1 cellular context compared by ENCODE assay signal in the genomic region with DNA sequence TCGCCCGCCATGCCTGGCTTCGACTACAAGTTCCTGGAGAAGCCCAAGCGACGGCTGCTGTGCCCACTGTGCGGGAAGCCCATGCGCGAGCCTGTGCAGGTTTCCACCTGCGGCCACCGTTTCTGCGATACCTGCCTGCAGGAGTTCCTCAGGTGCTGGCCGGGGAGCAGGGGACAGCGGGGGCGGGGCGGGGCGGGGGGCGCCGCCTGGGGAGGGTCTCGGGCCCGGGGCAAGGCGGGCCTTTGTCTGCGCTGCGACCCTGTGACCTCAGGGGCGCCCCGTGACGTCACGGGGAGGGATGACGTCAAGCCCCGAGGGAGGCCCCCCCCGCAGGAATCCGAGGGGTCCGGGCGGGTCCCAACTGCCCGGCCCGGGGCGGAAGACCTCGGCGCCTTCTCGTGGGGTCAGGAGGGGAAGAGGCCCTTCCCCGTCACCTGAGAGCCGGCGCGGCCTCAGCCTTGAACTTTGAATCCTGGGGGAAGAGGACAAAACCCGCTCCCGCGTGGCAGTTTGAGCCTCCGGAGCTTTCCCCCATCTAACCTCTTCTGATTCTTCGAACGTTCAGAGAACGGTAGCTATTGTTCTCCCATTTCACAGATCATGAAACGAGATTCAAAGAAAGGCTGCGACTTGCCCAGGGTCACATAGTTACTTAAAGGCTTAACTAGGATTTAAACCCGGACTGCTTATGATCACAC.
TF ChIP-seq lines count a peak whose summit lies in the region.

No MANE protein-coding gene starts in this region.

TF ChIP-seq in HepG2, 621 proteins besides CTCF, POLR2A, EP300 and RAD21 (continued from another document and continues in another):
- TF ChIP-seq, protein P1, sequence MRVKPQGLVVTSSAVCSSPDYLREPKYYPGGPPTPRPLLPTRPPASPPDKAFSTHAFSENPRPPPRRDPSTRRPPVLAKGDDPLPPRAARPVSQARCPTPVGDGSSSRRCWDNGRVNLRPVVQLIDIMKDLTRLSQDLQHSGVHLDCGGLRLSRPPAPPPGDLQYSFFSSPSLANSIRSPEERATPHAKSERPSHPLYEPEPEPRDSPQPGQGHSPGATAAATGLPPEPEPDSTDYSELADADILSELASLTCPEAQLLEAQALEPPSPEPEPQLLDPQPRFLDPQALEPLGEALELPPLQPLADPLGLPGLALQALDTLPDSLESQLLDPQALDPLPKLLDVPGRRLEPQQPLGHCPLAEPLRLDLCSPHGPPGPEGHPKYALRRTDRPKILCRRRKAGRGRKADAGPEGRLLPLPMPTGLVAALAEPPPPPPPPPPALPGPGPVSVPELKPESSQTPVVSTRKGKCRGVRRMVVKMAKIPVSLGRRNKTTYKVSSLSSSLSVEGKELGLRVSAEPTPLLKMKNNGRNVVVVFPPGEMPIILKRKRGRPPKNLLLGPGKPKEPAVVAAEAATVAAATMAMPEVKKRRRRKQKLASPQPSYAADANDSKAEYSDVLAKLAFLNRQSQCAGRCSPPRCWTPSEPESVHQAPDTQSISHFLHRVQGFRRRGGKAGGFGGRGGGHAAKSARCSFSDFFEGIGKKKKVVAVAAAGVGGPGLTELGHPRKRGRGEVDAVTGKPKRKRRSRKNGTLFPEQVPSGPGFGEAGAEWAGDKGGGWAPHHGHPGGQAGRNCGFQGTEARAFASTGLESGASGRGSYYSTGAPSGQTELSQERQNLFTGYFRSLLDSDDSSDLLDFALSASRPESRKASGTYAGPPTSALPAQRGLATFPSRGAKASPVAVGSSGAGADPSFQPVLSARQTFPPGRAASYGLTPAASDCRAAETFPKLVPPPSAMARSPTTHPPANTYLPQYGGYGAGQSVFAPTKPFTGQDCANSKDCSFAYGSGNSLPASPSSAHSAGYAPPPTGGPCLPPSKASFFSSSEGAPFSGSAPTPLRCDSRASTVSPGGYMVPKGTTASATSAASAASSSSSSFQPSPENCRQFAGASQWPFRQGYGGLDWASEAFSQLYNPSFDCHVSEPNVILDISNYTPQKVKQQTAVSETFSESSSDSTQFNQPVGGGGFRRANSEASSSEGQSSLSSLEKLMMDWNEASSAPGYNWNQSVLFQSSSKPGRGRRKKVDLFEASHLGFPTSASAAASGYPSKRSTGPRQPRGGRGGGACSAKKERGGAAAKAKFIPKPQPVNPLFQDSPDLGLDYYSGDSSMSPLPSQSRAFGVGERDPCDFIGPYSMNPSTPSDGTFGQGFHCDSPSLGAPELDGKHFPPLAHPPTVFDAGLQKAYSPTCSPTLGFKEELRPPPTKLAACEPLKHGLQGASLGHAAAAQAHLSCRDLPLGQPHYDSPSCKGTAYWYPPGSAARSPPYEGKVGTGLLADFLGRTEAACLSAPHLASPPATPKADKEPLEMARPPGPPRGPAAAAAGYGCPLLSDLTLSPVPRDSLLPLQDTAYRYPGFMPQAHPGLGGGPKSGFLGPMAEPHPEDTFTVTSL (CRISPR knock-in tag; IDR thresholded peaks at IDR 0.05; ENCODE audit: borderline replicate concordance), result 0 out of 2 replicates have a peak, but pooled peaks have one; percentile 6
- TF ChIP-seq, protein P2, sequence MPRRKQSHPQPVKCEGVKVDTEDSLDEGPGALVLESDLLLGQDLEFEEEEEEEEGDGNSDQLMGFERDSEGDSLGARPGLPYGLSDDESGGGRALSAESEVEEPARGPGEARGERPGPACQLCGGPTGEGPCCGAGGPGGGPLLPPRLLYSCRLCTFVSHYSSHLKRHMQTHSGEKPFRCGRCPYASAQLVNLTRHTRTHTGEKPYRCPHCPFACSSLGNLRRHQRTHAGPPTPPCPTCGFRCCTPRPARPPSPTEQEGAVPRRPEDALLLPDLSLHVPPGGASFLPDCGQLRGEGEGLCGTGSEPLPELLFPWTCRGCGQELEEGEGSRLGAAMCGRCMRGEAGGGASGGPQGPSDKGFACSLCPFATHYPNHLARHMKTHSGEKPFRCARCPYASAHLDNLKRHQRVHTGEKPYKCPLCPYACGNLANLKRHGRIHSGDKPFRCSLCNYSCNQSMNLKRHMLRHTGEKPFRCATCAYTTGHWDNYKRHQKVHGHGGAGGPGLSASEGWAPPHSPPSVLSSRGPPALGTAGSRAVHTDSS (CRISPR knock-in tag; conservative IDR thresholded peaks at IDR 0.05), result no peak
- TF ChIP-seq ZNF782 (CRISPR knock-in tag; IDR thresholded peaks at IDR 0.05; ENCODE audit: borderline replicate concordance), result no peak; the same call in 1 of the 2 replicates
- no peak for TF ChIP-seq RNF2 (conservative IDR thresholded peaks at IDR 0.05; ENCODE audit: low read depth)
- TF ChIP-seq, protein P3, sequence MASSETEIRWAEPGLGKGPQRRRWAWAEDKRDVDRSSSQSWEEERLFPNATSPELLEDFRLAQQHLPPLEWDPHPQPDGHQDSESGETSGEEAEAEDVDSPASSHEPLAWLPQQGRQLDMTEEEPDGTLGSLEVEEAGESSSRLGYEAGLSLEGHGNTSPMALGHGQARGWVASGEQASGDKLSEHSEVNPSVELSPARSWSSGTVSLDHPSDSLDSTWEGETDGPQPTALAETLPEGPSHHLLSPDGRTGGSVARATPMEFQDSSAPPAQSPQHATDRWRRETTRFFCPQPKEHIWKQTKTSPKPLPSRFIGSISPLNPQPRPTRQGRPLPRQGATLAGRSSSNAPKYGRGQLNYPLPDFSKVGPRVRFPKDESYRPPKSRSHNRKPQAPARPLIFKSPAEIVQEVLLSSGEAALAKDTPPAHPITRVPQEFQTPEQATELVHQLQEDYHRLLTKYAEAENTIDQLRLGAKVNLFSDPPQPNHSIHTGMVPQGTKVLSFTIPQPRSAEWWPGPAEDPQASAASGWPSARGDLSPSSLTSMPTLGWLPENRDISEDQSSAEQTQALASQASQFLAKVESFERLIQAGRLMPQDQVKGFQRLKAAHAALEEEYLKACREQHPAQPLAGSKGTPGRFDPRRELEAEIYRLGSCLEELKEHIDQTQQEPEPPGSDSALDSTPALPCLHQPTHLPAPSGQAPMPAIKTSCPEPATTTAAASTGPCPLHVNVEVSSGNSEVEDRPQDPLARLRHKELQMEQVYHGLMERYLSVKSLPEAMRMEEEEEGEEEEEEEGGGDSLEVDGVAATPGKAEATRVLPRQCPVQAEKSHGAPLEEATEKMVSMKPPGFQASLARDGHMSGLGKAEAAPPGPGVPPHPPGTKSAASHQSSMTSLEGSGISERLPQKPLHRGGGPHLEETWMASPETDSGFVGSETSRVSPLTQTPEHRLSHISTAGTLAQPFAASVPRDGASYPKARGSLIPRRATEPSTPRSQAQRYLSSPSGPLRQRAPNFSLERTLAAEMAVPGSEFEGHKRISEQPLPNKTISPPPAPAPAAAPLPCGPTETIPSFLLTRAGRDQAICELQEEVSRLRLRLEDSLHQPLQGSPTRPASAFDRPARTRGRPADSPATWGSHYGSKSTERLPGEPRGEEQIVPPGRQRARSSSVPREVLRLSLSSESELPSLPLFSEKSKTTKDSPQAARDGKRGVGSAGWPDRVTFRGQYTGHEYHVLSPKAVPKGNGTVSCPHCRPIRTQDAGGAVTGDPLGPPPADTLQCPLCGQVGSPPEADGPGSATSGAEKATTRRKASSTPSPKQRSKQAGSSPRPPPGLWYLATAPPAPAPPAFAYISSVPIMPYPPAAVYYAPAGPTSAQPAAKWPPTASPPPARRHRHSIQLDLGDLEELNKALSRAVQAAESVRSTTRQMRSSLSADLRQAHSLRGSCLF (CRISPR knock-in tag; IDR thresholded peaks at IDR 0.05; ENCODE audit: borderline replicate concordance), result no peak
- 0 out of 2 replicates have a peak, but pooled peaks have one; percentile 28 for TF ChIP-seq ZNF766 (CRISPR knock-in tag; IDR thresholded peaks at IDR 0.05; ENCODE audit: borderline replicate concordance)
- no peak for TF ChIP-seq NFYC (CRISPR knock-in tag; IDR thresholded peaks at IDR 0.05)
- TF ChIP-seq, protein P4, sequence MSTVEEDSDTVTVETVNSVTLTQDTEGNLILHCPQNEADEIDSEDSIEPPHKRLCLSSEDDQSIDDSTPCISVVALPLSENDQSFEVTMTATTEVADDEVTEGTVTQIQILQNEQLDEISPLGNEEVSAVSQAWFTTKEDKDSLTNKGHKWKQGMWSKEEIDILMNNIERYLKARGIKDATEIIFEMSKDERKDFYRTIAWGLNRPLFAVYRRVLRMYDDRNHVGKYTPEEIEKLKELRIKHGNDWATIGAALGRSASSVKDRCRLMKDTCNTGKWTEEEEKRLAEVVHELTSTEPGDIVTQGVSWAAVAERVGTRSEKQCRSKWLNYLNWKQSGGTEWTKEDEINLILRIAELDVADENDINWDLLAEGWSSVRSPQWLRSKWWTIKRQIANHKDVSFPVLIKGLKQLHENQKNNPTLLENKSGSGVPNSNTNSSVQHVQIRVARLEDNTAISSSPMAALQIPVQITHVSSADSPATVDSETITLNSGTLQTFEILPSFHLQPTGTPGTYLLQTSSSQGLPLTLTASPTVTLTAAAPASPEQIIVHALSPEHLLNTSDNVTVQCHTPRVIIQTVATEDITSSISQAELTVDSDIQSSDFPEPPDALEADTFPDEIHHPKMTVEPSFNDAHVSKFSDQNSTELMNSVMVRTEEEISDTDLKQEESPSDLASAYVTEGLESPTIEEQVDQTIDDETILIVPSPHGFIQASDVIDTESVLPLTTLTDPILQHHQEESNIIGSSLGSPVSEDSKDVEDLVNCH (CRISPR knock-in tag; IDR thresholded peaks at IDR 0.05), result no peak
- no peak for TF ChIP-seq ZNF614 (CRISPR knock-in tag; IDR thresholded peaks at IDR 0.05; ENCODE audit: borderline replicate concordance)
- TF ChIP-seq STAG1 (CRISPR knock-in tag; IDR thresholded peaks at IDR 0.05), result no peak
- no peak for TF ChIP-seq SMC3 (IDR thresholded peaks at IDR 0.05; ENCODE audit: low read length)
- peak; percentile 66 for TF ChIP-seq ETV5 (CRISPR knock-in tag; IDR thresholded peaks at IDR 0.05; ENCODE audit: borderline replicate concordance)
- TF ChIP-seq, protein P5, sequence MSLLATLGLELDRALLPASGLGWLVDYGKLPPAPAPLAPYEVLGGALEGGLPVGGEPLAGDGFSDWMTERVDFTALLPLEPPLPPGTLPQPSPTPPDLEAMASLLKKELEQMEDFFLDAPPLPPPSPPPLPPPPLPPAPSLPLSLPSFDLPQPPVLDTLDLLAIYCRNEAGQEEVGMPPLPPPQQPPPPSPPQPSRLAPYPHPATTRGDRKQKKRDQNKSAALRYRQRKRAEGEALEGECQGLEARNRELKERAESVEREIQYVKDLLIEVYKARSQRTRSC (CRISPR knock-in tag; IDR thresholded peaks at IDR 0.05; ENCODE audit: low read depth), result no peak
- no peak for TF ChIP-seq ZNF24 (IDR thresholded peaks at IDR 0.05)
- TF ChIP-seq ZNF598 (CRISPR knock-in tag; IDR thresholded peaks at IDR 0.05; ENCODE audit: borderline replicate concordance), result no peak
- TF ChIP-seq, protein P6, sequence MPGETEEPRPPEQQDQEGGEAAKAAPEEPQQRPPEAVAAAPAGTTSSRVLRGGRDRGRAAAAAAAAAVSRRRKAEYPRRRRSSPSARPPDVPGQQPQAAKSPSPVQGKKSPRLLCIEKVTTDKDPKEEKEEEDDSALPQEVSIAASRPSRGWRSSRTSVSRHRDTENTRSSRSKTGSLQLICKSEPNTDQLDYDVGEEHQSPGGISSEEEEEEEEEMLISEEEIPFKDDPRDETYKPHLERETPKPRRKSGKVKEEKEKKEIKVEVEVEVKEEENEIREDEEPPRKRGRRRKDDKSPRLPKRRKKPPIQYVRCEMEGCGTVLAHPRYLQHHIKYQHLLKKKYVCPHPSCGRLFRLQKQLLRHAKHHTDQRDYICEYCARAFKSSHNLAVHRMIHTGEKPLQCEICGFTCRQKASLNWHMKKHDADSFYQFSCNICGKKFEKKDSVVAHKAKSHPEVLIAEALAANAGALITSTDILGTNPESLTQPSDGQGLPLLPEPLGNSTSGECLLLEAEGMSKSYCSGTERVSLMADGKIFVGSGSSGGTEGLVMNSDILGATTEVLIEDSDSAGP (CRISPR knock-in tag; IDR thresholded peaks at IDR 0.05; ENCODE audit: borderline replicate concordance), result no peak
- TF ChIP-seq ZNF367 (CRISPR knock-in tag; IDR thresholded peaks at IDR 0.05; ENCODE audit: borderline replicate concordance), result no peak
- no peak for TF ChIP-seq NKX3-1 (CRISPR knock-in tag; IDR thresholded peaks at IDR 0.05)
- peak; percentile 61; the same call in 1 of the 2 replicates for TF ChIP-seq MTA1 (CRISPR knock-in tag; IDR thresholded peaks at IDR 0.05; ENCODE audit: borderline replicate concordance)
- peak; percentile 77 for TF ChIP-seq NR2C2 (CRISPR knock-in tag; IDR thresholded peaks at IDR 0.05; ENCODE audit: borderline replicate concordance)
- TF ChIP-seq TCF7L2 (IDR thresholded peaks at IDR 0.05; ENCODE audit: low read depth, low read length), result no peak
- TF ChIP-seq HOXD1 (CRISPR knock-in tag; IDR thresholded peaks at IDR 0.05), result peak; percentile 22; the same call in 1 of the 2 replicates
- peak; percentile 6 for TF ChIP-seq HNRNPLL (IDR thresholded peaks at IDR 0.05; ENCODE audit: low read depth, low read length, poor library complexity, severe bottlenecking)
- no peak for TF ChIP-seq AHR (CRISPR knock-in tag; IDR thresholded peaks at IDR 0.05)
- TF ChIP-seq, protein P7, sequence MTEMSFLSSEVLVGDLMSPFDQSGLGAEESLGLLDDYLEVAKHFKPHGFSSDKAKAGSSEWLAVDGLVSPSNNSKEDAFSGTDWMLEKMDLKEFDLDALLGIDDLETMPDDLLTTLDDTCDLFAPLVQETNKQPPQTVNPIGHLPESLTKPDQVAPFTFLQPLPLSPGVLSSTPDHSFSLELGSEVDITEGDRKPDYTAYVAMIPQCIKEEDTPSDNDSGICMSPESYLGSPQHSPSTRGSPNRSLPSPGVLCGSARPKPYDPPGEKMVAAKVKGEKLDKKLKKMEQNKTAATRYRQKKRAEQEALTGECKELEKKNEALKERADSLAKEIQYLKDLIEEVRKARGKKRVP (CRISPR knock-in tag; IDR thresholded peaks at IDR 0.05), result no peak
- TF ChIP-seq MED1 (CRISPR knock-in tag; IDR thresholded peaks at IDR 0.05), result peak; percentile 32
- no peak for TF ChIP-seq MIER2 (CRISPR knock-in tag; IDR thresholded peaks at IDR 0.05)
- TF ChIP-seq ZFX (CRISPR knock-in tag; IDR thresholded peaks at IDR 0.05; ENCODE audit: low read depth), result no peak
- no peak for TF ChIP-seq KLF11 (CRISPR knock-in tag; IDR thresholded peaks at IDR 0.05)
- no peak for TF ChIP-seq MAFF (IDR thresholded peaks at IDR 0.05; ENCODE audit: low read depth, low read length)
- TF ChIP-seq ZNF670 (CRISPR knock-in tag; IDR thresholded peaks at IDR 0.05; ENCODE audit: borderline replicate concordance), result 0 out of 2 replicates have a peak, but pooled peaks have one; percentile 14
- TF ChIP-seq, protein P8, sequence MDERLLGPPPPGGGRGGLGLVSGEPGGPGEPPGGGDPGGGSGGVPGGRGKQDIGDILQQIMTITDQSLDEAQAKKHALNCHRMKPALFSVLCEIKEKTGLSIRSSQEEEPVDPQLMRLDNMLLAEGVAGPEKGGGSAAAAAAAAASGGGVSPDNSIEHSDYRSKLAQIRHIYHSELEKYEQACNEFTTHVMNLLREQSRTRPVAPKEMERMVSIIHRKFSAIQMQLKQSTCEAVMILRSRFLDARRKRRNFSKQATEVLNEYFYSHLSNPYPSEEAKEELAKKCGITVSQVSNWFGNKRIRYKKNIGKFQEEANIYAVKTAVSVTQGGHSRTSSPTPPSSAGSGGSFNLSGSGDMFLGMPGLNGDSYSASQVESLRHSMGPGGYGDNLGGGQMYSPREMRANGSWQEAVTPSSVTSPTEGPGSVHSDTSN (CRISPR knock-in tag; IDR thresholded peaks at IDR 0.05), result no peak
- TF ChIP-seq, protein P9, sequence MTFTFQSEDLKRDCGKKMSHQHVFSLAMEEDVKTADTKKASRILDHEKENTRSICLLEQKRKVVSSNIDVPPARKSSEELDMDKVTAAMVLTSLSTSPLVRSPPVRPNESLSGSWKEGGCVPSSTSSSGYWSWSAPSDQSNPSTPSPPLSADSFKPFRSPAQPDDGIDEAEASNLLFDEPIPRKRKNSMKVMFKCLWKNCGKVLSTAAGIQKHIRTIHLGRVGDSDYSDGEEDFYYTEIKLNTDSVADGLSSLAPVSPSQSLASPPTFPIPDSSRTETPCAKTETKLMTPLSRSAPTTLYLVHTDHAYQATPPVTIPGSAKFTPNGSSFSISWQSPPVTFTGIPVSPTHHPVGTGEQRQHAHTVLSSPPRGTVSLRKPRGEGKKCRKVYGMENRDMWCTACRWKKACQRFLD (CRISPR knock-in tag; IDR thresholded peaks at IDR 0.05; ENCODE audit: borderline replicate concordance), result no peak
- peak; percentile 37; the same call in 1 of the 2 replicates for TF ChIP-seq KAT8 (CRISPR knock-in tag; IDR thresholded peaks at IDR 0.05)
- no peak for TF ChIP-seq RAD51 (IDR thresholded peaks at IDR 0.05; ENCODE audit: borderline replicate concordance)
- TF ChIP-seq NR1H2 (CRISPR knock-in tag; IDR thresholded peaks at IDR 0.05; ENCODE audit: borderline replicate concordance, low read depth), result no peak
